ENCODE assay signal across 1 cellular context in the genomic region with DNA sequence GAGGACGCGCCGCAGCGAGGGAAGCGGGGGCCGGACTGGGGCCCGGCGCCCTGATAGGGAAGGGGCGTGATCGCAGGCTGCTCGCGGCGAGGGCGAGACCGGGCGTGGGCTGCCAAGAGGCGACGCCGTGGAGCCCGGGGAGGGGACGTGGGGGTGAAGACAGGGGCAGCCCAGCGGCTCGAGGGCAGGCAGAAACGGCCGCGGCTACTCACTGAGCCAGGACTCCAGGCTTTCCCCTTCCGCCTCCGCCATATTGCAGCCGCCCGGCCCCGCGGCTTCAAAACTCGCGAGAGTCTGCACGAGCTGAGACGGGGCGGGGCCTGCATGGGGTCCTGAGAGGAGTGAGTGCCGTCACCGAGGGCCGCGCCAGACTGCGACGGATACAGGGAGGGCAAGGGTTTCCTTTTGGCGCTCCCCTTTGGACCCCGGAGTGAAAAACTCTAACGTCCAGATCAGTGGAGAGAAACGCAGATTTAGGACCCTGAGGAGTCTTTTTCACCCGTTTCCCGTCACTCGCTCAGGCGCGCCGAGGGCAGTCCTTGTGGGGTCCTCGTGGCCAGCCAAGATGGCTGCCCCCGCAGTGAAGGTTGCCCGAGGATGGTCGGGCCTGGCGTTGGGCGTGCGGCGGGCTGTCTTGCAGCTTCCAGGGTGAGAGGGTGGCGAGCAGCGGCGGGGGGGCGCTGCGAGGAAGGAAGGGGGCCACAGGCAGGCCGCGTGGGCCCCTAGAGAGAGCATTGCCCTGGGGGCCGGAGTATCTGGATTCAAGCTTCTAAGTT.
TF ChIP-seq lines count a peak whose summit lies in the region.

TSS of gene GGA3 (minus strand) at position 271 of the 776 bp plus-strand sequence. CDS start at position 252, 19 bp downstream.
TSS of gene MRPS7 (plus strand) at position 544 of the 776 bp plus-strand sequence. CDS start at position 566, 22 bp downstream.

TF ChIP-seq in K562, 482 proteins besides CTCF, POLR2A, EP300 and RAD21 (continued from another document and continues in another):
- TF ChIP-seq CHD7 (IDR thresholded peaks at IDR 0.05; ENCODE audit: low read depth, low read length) (no peak), YY1 (IDR thresholded peaks at IDR 0.05; ENCODE audit: borderline replicate concordance in 1 of 3, control insufficient read depth in 1 of 3, extremely low read depth in 1 of 3, insufficient read depth in 3 of 3, insufficient read length in 1 of 3, insufficient replicate concordance in 2 of 3, low read depth in 1 of 3, low read length in 2 of 3) (peak; percentile 45 to 87 (median 86)), ERF (CRISPR knock-in tag; IDR thresholded peaks at IDR 0.05) (peak; percentile 71), TBL1XR1 (IDR thresholded peaks at IDR 0.05; ENCODE audit: low read length in 2 of 2) (peak in 1 of 2 experiments; percentile 64; a peak in 1 of 4 replicates), NFIC (IDR thresholded peaks at IDR 0.05) (peak; percentile 33), PHTF2 (CRISPR knock-in tag; IDR thresholded peaks at IDR 0.05) (no peak), ZNF134 (CRISPR knock-in tag; conservative IDR thresholded peaks at IDR 0.05) (no peak), GTF2A2 (tag; IDR thresholded peaks at IDR 0.05) (0 out of 2 replicates have a peak, but pooled peaks have one; percentile 52), RBM34 (IDR thresholded peaks at IDR 0.05; ENCODE audit: borderline replicate concordance, insufficient read depth, low read length) (no peak), HDAC1 (IDR thresholded peaks at IDR 0.05) (peak in 1 of 2 experiments; percentile 91; a peak in 3 of 4 replicates), POLR2B (IDR thresholded peaks at IDR 0.05; ENCODE audit: low read depth, partially characterized antibody) (peak; percentile 78), GATAD2A (IDR thresholded peaks at IDR 0.05) (0 out of 2 replicates have a peak, but pooled peaks have one; percentile 69), NR2F6 (CRISPR knock-in tag; IDR thresholded peaks at IDR 0.05) (peak; percentile 77), CREM (IDR thresholded peaks at IDR 0.05; ENCODE audit: low read depth) (peak; percentile 88), EZH2 (IDR thresholded peaks at IDR 0.05; ENCODE audit: borderline replicate concordance, low read depth, low read length) (no peak), ETS1 (conservative IDR thresholded peaks at IDR 0.05; ENCODE audit: control insufficient read depth, low read depth, low read length) (0 out of 2 replicates have a peak, but pooled peaks have one; percentile 28), FOS (IDR thresholded peaks at IDR 0.05; ENCODE audit: extremely low read depth, insufficient read length) (no peak), KLF6 (CRISPR knock-in tag; IDR thresholded peaks at IDR 0.05; ENCODE audit: borderline replicate concordance) (no peak), ZNF274 (IDR thresholded peaks at IDR 0.05; ENCODE audit: borderline replicate concordance, low read depth, low read length) (no peak), ZC3H4 (CRISPR knock-in tag; IDR thresholded peaks at IDR 0.05; ENCODE audit: borderline replicate concordance) (no peak), TSC22D4 (tag; IDR thresholded peaks at IDR 0.05) (no peak), ZNF830 (CRISPR knock-in tag; IDR thresholded peaks at IDR 0.05) (no peak), NCOR1 (IDR thresholded peaks at IDR 0.05) (no peak), RBM14 (IDR thresholded peaks at IDR 0.05; ENCODE audit: borderline replicate concordance, insufficient read depth, low read depth, low read length) (0 out of 2 replicates have a peak, but pooled peaks have one; percentile 47), NFRKB (IDR thresholded peaks at IDR 0.05; ENCODE audit: low read depth) (peak; percentile 82), ZNF431 (CRISPR knock-in tag; IDR thresholded peaks at IDR 0.05) (0 out of 2 replicates have a peak, but pooled peaks have one; percentile 53), ZNF184 (CRISPR knock-in tag; IDR thresholded peaks at IDR 0.05) (no peak), BRF2 (IDR thresholded peaks at IDR 0.05; ENCODE audit: borderline replicate concordance, insufficient read depth, insufficient read length) (no peak), ZC3H8 (IDR thresholded peaks at IDR 0.05) (no peak), RBM17 (IDR thresholded peaks at IDR 0.05; ENCODE audit: borderline replicate concordance, low read depth, low read length) (no peak), MYNN (IDR thresholded peaks at IDR 0.05) (no peak), MYNN (CRISPR knock-in tag; IDR thresholded peaks at IDR 0.05) (no peak), C11orf30 (IDR thresholded peaks at IDR 0.05; ENCODE audit: low read depth) (peak; percentile 98), ZZZ3 (IDR thresholded peaks at IDR 0.05) (no peak)
- TF ChIP-seq, protein P1, sequence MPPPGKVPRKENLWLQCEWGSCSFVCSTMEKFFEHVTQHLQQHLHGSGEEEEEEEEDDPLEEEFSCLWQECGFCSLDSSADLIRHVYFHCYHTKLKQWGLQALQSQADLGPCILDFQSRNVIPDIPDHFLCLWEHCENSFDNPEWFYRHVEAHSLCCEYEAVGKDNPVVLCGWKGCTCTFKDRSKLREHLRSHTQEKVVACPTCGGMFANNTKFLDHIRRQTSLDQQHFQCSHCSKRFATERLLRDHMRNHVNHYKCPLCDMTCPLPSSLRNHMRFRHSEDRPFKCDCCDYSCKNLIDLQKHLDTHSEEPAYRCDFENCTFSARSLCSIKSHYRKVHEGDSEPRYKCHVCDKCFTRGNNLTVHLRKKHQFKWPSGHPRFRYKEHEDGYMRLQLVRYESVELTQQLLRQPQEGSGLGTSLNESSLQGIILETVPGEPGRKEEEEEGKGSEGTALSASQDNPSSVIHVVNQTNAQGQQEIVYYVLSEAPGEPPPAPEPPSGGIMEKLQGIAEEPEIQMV (tag; conservative IDR thresholded peaks at IDR 0.05; ENCODE audit: low read depth) = no peak
- TF ChIP-seq, protein P2, sequence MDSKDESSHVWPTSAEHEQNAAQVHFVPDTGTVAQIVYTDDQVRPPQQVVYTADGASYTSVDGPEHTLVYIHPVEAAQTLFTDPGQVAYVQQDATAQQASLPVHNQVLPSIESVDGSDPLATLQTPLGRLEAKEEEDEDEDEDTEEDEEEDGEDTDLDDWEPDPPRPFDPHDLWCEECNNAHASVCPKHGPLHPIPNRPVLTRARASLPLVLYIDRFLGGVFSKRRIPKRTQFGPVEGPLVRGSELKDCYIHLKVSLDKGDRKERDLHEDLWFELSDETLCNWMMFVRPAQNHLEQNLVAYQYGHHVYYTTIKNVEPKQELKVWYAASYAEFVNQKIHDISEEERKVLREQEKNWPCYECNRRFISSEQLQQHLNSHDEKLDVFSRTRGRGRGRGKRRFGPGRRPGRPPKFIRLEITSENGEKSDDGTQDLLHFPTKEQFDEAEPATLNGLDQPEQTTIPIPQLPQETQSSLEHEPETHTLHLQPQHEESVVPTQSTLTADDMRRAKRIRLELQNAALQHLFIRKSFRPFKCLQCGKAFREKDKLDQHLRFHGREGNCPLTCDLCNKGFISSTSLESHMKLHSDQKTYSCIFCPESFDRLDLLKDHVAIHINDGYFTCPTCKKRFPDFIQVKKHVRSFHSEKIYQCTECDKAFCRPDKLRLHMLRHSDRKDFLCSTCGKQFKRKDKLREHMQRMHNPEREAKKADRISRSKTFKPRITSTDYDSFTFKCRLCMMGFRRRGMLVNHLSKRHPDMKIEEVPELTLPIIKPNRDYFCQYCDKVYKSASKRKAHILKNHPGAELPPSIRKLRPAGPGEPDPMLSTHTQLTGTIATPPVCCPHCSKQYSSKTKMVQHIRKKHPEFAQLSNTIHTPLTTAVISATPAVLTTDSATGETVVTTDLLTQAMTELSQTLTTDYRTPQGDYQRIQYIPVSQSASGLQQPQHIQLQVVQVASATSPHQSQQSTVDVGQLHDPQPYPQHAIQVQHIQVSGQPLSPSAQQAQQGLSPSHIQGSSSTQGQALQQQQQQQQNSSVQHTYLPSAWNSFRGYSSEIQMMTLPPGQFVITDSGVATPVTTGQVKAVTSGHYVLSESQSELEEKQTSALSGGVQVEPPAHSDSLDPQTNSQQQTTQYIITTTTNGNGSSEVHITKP (IDR thresholded peaks at IDR 0.05; ENCODE audit: partially characterized antibody) = peak; percentile 32
- TF ChIP-seq, protein P3, sequence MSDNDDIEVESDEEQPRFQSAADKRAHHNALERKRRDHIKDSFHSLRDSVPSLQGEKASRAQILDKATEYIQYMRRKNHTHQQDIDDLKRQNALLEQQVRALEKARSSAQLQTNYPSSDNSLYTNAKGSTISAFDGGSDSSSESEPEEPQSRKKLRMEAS (CRISPR knock-in tag; IDR thresholded peaks at IDR 0.05) = peak; percentile 60; the same call in 1 of the 2 replicates
